23 cellular contexts compared by ENCODE assay signal in genomic region chr15:77436822-77437221, GRCh38. TPM values are rescaled to one million over a fixed set of nuclear protein-coding genes. Genes with fewer than 3 reads are reported as not detected.
A peak's percentile ranks its signal among the peaks of the same experiment; 100 is the strongest.
DNase-seq lines count a peak whose midpoint lies in the region; ATAC-seq, FAIRE-seq and TF ChIP-seq lines count a peak whose summit lies in the region.
"Had no signal": no experiment of that assay in that cellular context is flagged by ENCODE, and none has a peak within 500 bp of the region (broad histone marks: within the 10 kb centered on the region; RNA-seq: fewer than 3 reads in every experiment).

No MANE protein-coding gene starts in this region.

- no peak for TF ChIP-seq POLR2A in GM12878 (IDR thresholded peaks at IDR 0.05; ENCODE audit: low read depth, low read length)

- no peak for DNase-seq in activated naive CD8-positive, alpha-beta T cell treated with anti-CD3 and anti-CD28 coated beads for 36 hours
- DNase-seq in GM12878 (ENCODE audit: low read depth, low spot score) (no peak), RKO (ENCODE audit: low spot score) (no peak), HFFc6 (no peak)
- DNase-seq: EL, NCI-H1048, NCI-H146, NCI-H2029, NCI-H2227 treated with DMSO at 0.1 percent for 48 hours, NCI-H510A, NCI-H774, OCI-M1, SHP77, SW 1271, T-helper 17 cell had no signal

- peaks cover 21% of the 10 kb centered on the region for H3K79me2 ChIP-seq in GM12878 (ENCODE audit: control insufficient read depth, insufficient read depth, low read length)

- no peaks in the 10 kb centered on the region for H3K27me3 ChIP-seq in GM12878 (replicated peaks in 1 of 2; ENCODE audit: control insufficient read depth in 2 of 2, insufficient read depth in 2 of 2, low read length in 1 of 2)

- H3K27ac ChIP-seq in GM12878 (ENCODE audit: control insufficient read depth, insufficient read depth): no peak overlapping the region
- H3K27ac ChIP-seq: SK-N-MC had no signal

- no peaks in the 10 kb centered on the region for H4K20me1 ChIP-seq in GM12878 (ENCODE audit: control insufficient read depth, insufficient read depth)

- RAD21 ChIA-PET in GM12878 (lab: Charles Lee; ENCODE audit: unreplicated experiment): interaction anchor here (1.0 kb wide), 1 partner anchor 16 kb away, joined by 3 read pairs; the partner anchor contains the start of gene HMG20A

- H3K36me3 Mint-ChIP-seq in activated naive CD8-positive, alpha-beta T cell: no peaks in the 10 kb centered on the region
- H3K36me3 Mint-ChIP-seq in activated naive CD8-positive, alpha-beta T cell treated with anti-CD3 and anti-CD28 coated beads for 36 hours: peaks cover 9% of the 10 kb centered on the region
- H3K36me3 Mint-ChIP-seq in IgD-negative memory B cell (no peaks in the 10 kb centered on the region), HFFc6 (ENCODE audit: low read depth) (peaks cover 5% of the 10 kb centered on the region; the same call in 1 of the 2 replicates)

- no peak for TF ChIP-seq RAD21 in GM12878 (IDR thresholded peaks at IDR 0.05; ENCODE audit: insufficient read depth, low read depth, low read length)

- WGBS in GM12878 (ENCODE audit: insufficient coverage, insufficient replicate concordance, low lambda C conversion rate, missing lambda C conversion rate): 96% methylated on average over 2 of the region's 2 CpGs

- H3K4me3 ChIP-seq in GM12878: no peak overlapping the region
- H3K4me3 ChIP-seq: SK-N-MC had no signal

- no peaks in the 10 kb centered on the region for H3K27me3 Mint-ChIP-seq in activated naive CD8-positive, alpha-beta T cell
- H3K27me3 Mint-ChIP-seq in activated naive CD8-positive, alpha-beta T cell treated with anti-CD3 and anti-CD28 coated beads for 36 hours: no peaks in the 10 kb centered on the region
- H3K27me3 Mint-ChIP-seq in IgD-negative memory B cell (no peaks in the 10 kb centered on the region), HFFc6 (ENCODE audit: insufficient read depth) (no peaks in the 10 kb centered on the region)
- H3K27me3 Mint-ChIP-seq: T-helper 17 cell had no signal

- H2AFZ ChIP-seq in GM12878 (ENCODE audit: control insufficient read depth, low read depth, low read length): no peak overlapping the region

- in situ Hi-C loops in GM12878 (cut with MboI): no loop called here

- no peaks in the 10 kb centered on the region for H3K9me3 Mint-ChIP-seq in activated naive CD8-positive, alpha-beta T cell (ENCODE audit: low read depth)
- H3K9me3 Mint-ChIP-seq in activated naive CD8-positive, alpha-beta T cell treated with anti-CD3 and anti-CD28 coated beads for 36 hours: no peaks in the 10 kb centered on the region
- peaks cover 0 to 3% (median 0%) of the 10 kb centered on the region in 3 donors for H3K9me3 Mint-ChIP-seq in IgD-negative memory B cell
- H3K9me3 Mint-ChIP-seq in HFFc6: no peaks in the 10 kb centered on the region

- H3K9ac ChIP-seq in GM12878 (ENCODE audit: control insufficient read depth, insufficient read depth, low read length): no peak overlapping the region

- ATAC-seq in GM12878 (peak; percentile 35), HG03457 (IDR thresholded peaks at IDR 0.05; ENCODE audit: unreplicated experiment) (no peak)
- ATAC-seq: HCT116, T-helper 17 cell had no signal

- POLR2A ChIA-PET in GM12878 (lab: Charles Lee): interaction anchor here (1.0 kb wide), 2 partner anchors 16 to 250 kb away, joined by 3 read pairs; partner anchors contain the start of gene HMG20A

- CTCF ChIA-PET in GM12878 (lab: Yijun Ruan, JAX): interaction anchor here (0.8 to 1.0 kb wide), 2 partner anchors 15 to 250 kb away, joined by 3 to 5 read pairs; no protein-coding TSS in a partner anchor

- peak overlapping the region; percentile 33 for H3K4me3 Mint-ChIP-seq in activated naive CD8-positive, alpha-beta T cell
- H3K4me3 Mint-ChIP-seq in activated naive CD8-positive, alpha-beta T cell treated with anti-CD3 and anti-CD28 coated beads for 36 hours: no peak overlapping the region
- peak overlapping the region in 1 of 4 donors; percentile 72 for H3K4me3 Mint-ChIP-seq in IgD-negative memory B cell
- H3K4me3 Mint-ChIP-seq in HFFc6: no peak overlapping the region
- H3K4me3 Mint-ChIP-seq: CD14-positive monocyte, T-helper 17 cell had no signal

- SMC1A ChIA-PET in GM12878 (lab: Charles Lee; ENCODE audit: uncharacterized antibody, unreplicated experiment): interaction anchor here (0.9 to 1.9 kb wide), 6 partner anchors 10 to 199 kb away, joined by 3 to 7 read pairs (median 3); no protein-coding TSS in a partner anchor

- peaks cover 56% of the 10 kb centered on the region for H3K4me1 Mint-ChIP-seq in activated naive CD8-positive, alpha-beta T cell (ENCODE audit: low read depth)
- H3K4me1 Mint-ChIP-seq in activated naive CD8-positive, alpha-beta T cell treated with anti-CD3 and anti-CD28 coated beads for 36 hours: peaks cover 38% of the 10 kb centered on the region
- H3K4me1 Mint-ChIP-seq in IgD-negative memory B cell (peaks cover 17 to 45% (median 21%) of the 10 kb centered on the region in 3 donors), HFFc6 (ENCODE audit: low read depth) (peaks cover 20% of the 10 kb centered on the region)

- FAIRE-seq in GM12878 (lab: Jason Lieb, UNC): no peak
- FAIRE-seq: A204.1, H1 had no signal

- H3K27ac Mint-ChIP-seq in activated naive CD8-positive, alpha-beta T cell: peak overlapping the region; percentile 7
- no peak overlapping the region for H3K27ac Mint-ChIP-seq in activated naive CD8-positive, alpha-beta T cell treated with anti-CD3 and anti-CD28 coated beads for 36 hours
- H3K27ac Mint-ChIP-seq in IgD-negative memory B cell (peak overlapping the region in 2 of 3 donors; percentile 53 to 80), HFFc6 (no peak overlapping the region)
- H3K27ac Mint-ChIP-seq: T-helper 17 cell had no signal

- peak overlapping the region; percentile 27; the same call in 1 of the 2 replicates for H3K4me2 ChIP-seq in GM12878 (ENCODE audit: control insufficient read depth, insufficient read depth)

- peaks cover 25% of the 10 kb centered on the region for H3K4me1 ChIP-seq in GM12878 (ENCODE audit: control insufficient read depth, insufficient read depth, low read length)

- BruUV-seq in GM12878 (replicated peaks; lab: Mats Ljungman, UMichigan): no TSS peak

- no peaks in the 10 kb centered on the region for H3K9me3 ChIP-seq in GM12878 (replicated peaks; ENCODE audit: control insufficient read depth, insufficient read depth, low read length)

- TF ChIP-seq EP300 in GM12878 (IDR thresholded peaks at IDR 0.05; ENCODE audit: borderline replicate concordance in 1 of 2, control insufficient read depth in 1 of 2, low read depth in 2 of 2, low read length in 2 of 2): no peak

- intact Hi-C loops in GM12878 (cut with micrococcal nuclease; ENCODE audit: unreplicated experiment): no loop called here

- TF ChIP-seq CTCF in GM12878 (IDR thresholded peaks at IDR 0.05 in 2 of 3, conservative IDR thresholded peaks at IDR 0.05 in 1 of 3; ENCODE audit: control insufficient read depth in 2 of 3, extremely low read depth in 1 of 3, insufficient read depth in 1 of 3, low read depth in 3 of 3, low read length in 3 of 3) (no peak), HFFc6 (IDR thresholded peaks at IDR 0.05) (no peak)

- no peaks in the 10 kb centered on the region for H3K36me3 ChIP-seq in GM12878 (ENCODE audit: control insufficient read depth in 2 of 2, insufficient read depth in 2 of 2, low read length in 1 of 2)

RNA-seq across cellular contexts. Expression of gene HMG20A, which starts 16.1 kb away (rescaled TPM):
- 10 to 100 TPM; 41.2 to 47.1 TPM for total RNA-seq in activated naive CD8-positive, alpha-beta T cell treated with anti-CD3 and anti-CD28 coated beads for 36 hours
- polyA plus RNA-seq in IgD-negative memory B cell (34.2 TPM), GM12878 (2011; rRNA removed) (98.7 and 132 TPM in 2 replicates), GM12878 (2014; fragmentation: Illumina TruSeq; extraction: Trizol) (75.4 and 84.3 TPM in 2 replicates), GM12878 (2014; fragmentation: Nextera tagmentation; extraction: Ambion mirVana) (10 to 100 TPM; 30.0 to 30.7 TPM), GM12878 (2014; rRNA removed) (50.0 and 50.5 TPM in 2 replicates), GM12878 (2016; fragmentation: Nextera tagmentation; extraction: Ambion mirVana) (10 to 100 TPM; 38.4 to 44.7 TPM)
- total RNA-seq in GM12878 (2013; cell fraction: nucleolus; rRNA removed): 124 and 130 TPM in 2 replicates
- total RNA-seq in GM12878 (2014; rRNA removed) (34.8 and 41.7 TPM in 2 replicates), GM12878 (2014; rRNA removed; fragmentation: Illumina TruSeq; extraction: Trizol) (48.1 and 48.8 TPM in 2 replicates), GM12878 (2021) (51.9 and 54.7 TPM in 2 replicates)
- 22.3 TPM for polyA plus RNA-seq in GM12878 (2011; ENCODE audit: low read depth)
- polyA plus RNA-seq in GM12878 (2011; cell fraction: cytosol; rRNA removed): 62.2 and 66.8 TPM in 2 replicates
- polyA plus RNA-seq in GM12878 (2011; cell fraction: nucleus; rRNA removed): 62.9 and 65.7 TPM in 2 replicates
- 26.8 and 38.3 TPM in 2 replicates for polyA plus RNA-seq in GM12878 (2012)
- polyA minus RNA-seq in GM12878 (2011; rRNA and poly(A)+ RNA removed): 85.3 and 107 TPM in 2 replicates
- 31.0 and 33.1 TPM in 2 replicates for polyA minus RNA-seq in GM12878 (2011; cell fraction: cytosol; rRNA and poly(A)+ RNA removed)
- 44.4 and 67.5 TPM in 2 replicates for polyA minus RNA-seq in GM12878 (2011; cell fraction: nucleus; rRNA and poly(A)+ RNA removed)
- total RNA-seq in HFFc6 (2021; fragmentation: NEBNext Ultra II Directional; extraction: Animal tissue kit (Norgen Biotek cat#: 25700)): 10 to 100 TPM; 26.6 to 30.5 (median 28.3) TPM

RNA-seq across cellular contexts. Expression of gene PEAK1, which starts 16.9 kb away (rescaled TPM):
- 10 to 100 TPM; 33.2 to 33.5 TPM for total RNA-seq in activated naive CD8-positive, alpha-beta T cell treated with anti-CD3 and anti-CD28 coated beads for 36 hours
- polyA plus RNA-seq in IgD-negative memory B cell (5.8 TPM), GM12878 (2011; rRNA removed) (18.0 and 18.1 TPM in 2 replicates), GM12878 (2014; fragmentation: Illumina TruSeq; extraction: Trizol) (15.0 and 15.1 TPM in 2 replicates), GM12878 (2014; fragmentation: Nextera tagmentation; extraction: Ambion mirVana) (1 to 10 TPM in 1 of 2 experiments, under 1 TPM in 1; 0.62 to 1.1 TPM), GM12878 (2014; rRNA removed) (8.8 and 11.9 TPM in 2 replicates), GM12878 (2016; fragmentation: Nextera tagmentation; extraction: Ambion mirVana) (1 to 10 TPM; 3.2 to 3.9 TPM)
- 139 and 140 TPM in 2 replicates for total RNA-seq in GM12878 (2013; cell fraction: nucleolus; rRNA removed)
- total RNA-seq in GM12878 (2014; rRNA removed) (13.6 TPM in 2 replicates), GM12878 (2014; rRNA removed; fragmentation: Illumina TruSeq; extraction: Trizol) (15.7 and 17.3 TPM in 2 replicates), GM12878 (2021) (23.1 and 24.2 TPM in 2 replicates)
- 4.0 TPM for polyA plus RNA-seq in GM12878 (2011; ENCODE audit: low read depth)
- polyA plus RNA-seq in GM12878 (2011; cell fraction: cytosol; rRNA removed): 12.7 and 15.1 TPM in 2 replicates
- polyA plus RNA-seq in GM12878 (2011; cell fraction: nucleus; rRNA removed): 24.4 and 24.7 TPM in 2 replicates
- polyA plus RNA-seq in GM12878 (2012): 5.5 and 5.9 TPM in 2 replicates
- polyA minus RNA-seq in GM12878 (2011; rRNA and poly(A)+ RNA removed): 41.3 and 42.9 TPM in 2 replicates
- 16.3 and 20.1 TPM in 2 replicates for polyA minus RNA-seq in GM12878 (2011; cell fraction: cytosol; rRNA and poly(A)+ RNA removed)
- 25.4 and 47.7 TPM in 2 replicates for polyA minus RNA-seq in GM12878 (2011; cell fraction: nucleus; rRNA and poly(A)+ RNA removed)
- total RNA-seq in HFFc6 (2021; fragmentation: NEBNext Ultra II Directional; extraction: Animal tissue kit (Norgen Biotek cat#: 25700)): 100 to 1,000 TPM in 2 of 6 experiments, 10 to 100 TPM in 4; 85.6 to 110 (median 95.8) TPM

Comparison
In these comparisons a context has a peak if more than half of its experiments do, and no peak if none do; other contexts are left out.
1. H3K27ac Mint-ChIP-seq: peak in activated naive CD8-positive, alpha-beta T cell (single experiment) and IgD-negative memory B cell (2 of 3); none in activated naive CD8-positive, alpha-beta T cell treated with anti-CD3 and anti-CD28 coated beads for 36 hours (single experiment) and HFFc6 (single experiment).